ENCODE assay signal across 10 cellular contexts in genomic region chr9:83935276-83935890, GRCh38. TPM values are rescaled to one million over a fixed set of nuclear protein-coding genes. Genes with fewer than 3 reads are reported as not detected.
DNase-seq lines count a peak whose midpoint lies in the region; ATAC-seq and TF ChIP-seq lines count a peak whose summit lies in the region.
"Had no signal": no experiment of that assay in that cellular context is flagged by ENCODE, and none has a peak within 500 bp of the region (broad histone marks: within the 10 kb centered on the region; RNA-seq: fewer than 3 reads in every experiment).

No MANE protein-coding gene starts in this region.

- no peak for DNase-seq in H9
- peak; percentile 63 for DNase-seq in PC-3
- peak; percentile 24 for DNase-seq in epithelial cell of prostate (ENCODE audit: low read depth, low spot score)
- no peak for DNase-seq in gastrocnemius medialis
- DNase-seq in inferior parietal cortex (ENCODE audit: extremely low spot score), result no peak
- no peak for DNase-seq in activated T-cell treated with anti-CD3 and anti-CD28 coated beads, Interleukin-2, amount 50 U/mL, for 24 hours
- DNase-seq in activated CD4-positive, alpha-beta T cell treated with anti-CD3 and anti-CD28 coated beads for 48 hours, result no peak
- DNase-seq: cerebellar nuclear complex; stimulated activated naive CD8-positive, alpha-beta T cell treated with anti-CD3 and anti-CD28 coated beads, Interleukin-15, amount 100 ng/mL, for 72 hours had no signal

- H3K9me2 ChIP-seq in PC-3 (replicated peaks; ENCODE audit: low read length), result no peaks in the 10 kb centered on the region

- no peak overlapping the region for H3K23ac ChIP-seq in H9 (ENCODE audit: insufficient read length, low read depth, low read length)

- H3K9ac ChIP-seq in H9 (ENCODE audit: extremely low read depth, insufficient read length, low read length) (no peak overlapping the region), PC-3 (ENCODE audit: low read length) (no peak overlapping the region)

- H3K79me2 ChIP-seq in H9 (ENCODE audit: insufficient read depth, low read length), result no peaks in the 10 kb centered on the region
- H3K79me2 ChIP-seq in PC-3 (ENCODE audit: low read length), result no peaks in the 10 kb centered on the region

- no CpG with 5 or more reads among the region's 3 CpGs for WGBS in H9 (ENCODE audit: extremely low coverage, insufficient read length, low lambda C conversion rate)

- H4K91ac ChIP-seq in H9 (ENCODE audit: insufficient read length, low read depth, low read length), result no peak overlapping the region

- no peak overlapping the region for H2BK5ac ChIP-seq in H9 (ENCODE audit: insufficient read length, low read length)

- H3K27ac Mint-ChIP-seq in H9, result 0 out of 7 replicates have a peak overlapping the region, but pooled peaks of 1 of the 3 experiments have one; percentile 28
- no peak overlapping the region for H3K27ac Mint-ChIP-seq in activated T-cell treated with anti-CD3 and anti-CD28 coated beads, Interleukin-2, amount 50 U/mL, for 24 hours
- H3K27ac Mint-ChIP-seq: stimulated activated naive CD8-positive, alpha-beta T cell treated with anti-CD3 and anti-CD28 coated beads, Interleukin-15, amount 100 ng/mL, for 72 hours had no signal

- H3K4me2 ChIP-seq in H9 (ENCODE audit: insufficient read depth, insufficient read length, low read length), result no peak overlapping the region
- peak overlapping the region; percentile 41; the same call in 1 of the 2 replicates for H3K4me2 ChIP-seq in PC-3 (ENCODE audit: low read length)

- no peak overlapping the region for H2AK5ac ChIP-seq in H9 (ENCODE audit: insufficient read length, low read length)

- H3K18ac ChIP-seq in H9 (ENCODE audit: insufficient read length, low read depth, low read length), result no peak overlapping the region

- in situ Hi-C loops in gastrocnemius medialis (cut with MboI; ENCODE audit: low sequenced_read_pairs in 4 of 4), result loop anchor here (5.0 to 10.0 kb wide), 5 partner anchors 237 to 382 kb away; no protein-coding TSS in a partner anchor

- no peaks in the 10 kb centered on the region for H3K36me3 ChIP-seq in PC-3 (ENCODE audit: low read depth, low read length)
- peaks cover 0 to 13% of the 10 kb centered on the region in 2 donors for H3K36me3 ChIP-seq in gastrocnemius medialis

- no peaks in the 10 kb centered on the region for H3K79me1 ChIP-seq in H9 (ENCODE audit: insufficient read depth, low read depth, low read length, poor library complexity, severe bottlenecking)

- no peaks in the 10 kb centered on the region for H3K23me2 ChIP-seq in H9 (ENCODE audit: insufficient read length, low read depth, low read length, poor library complexity, severe bottlenecking)

- H4K8ac ChIP-seq in H9 (replicated peaks; ENCODE audit: insufficient read length, low read depth, low read length), result no peak overlapping the region

- no peak overlapping the region for H3K14ac ChIP-seq in H9 (ENCODE audit: insufficient read depth, low read length)

- H3F3A ChIP-seq in PC-3 (ENCODE audit: low read length, unreplicated experiment), result peaks cover 5% of the 10 kb centered on the region

- H2AFZ ChIP-seq in H9 (ENCODE audit: low read length) (no peak overlapping the region), PC-3 (ENCODE audit: low read length) (no peak overlapping the region)

- POLR2A ChIA-PET in PC-3 (lab: Charles Lee; ENCODE audit: unreplicated experiment), result interaction anchor here (0.6 to 0.7 kb wide), 2 partner anchors 15 to 27 kb away, joined by 4 to 7 read pairs; no protein-coding TSS in a partner anchor

- no peak overlapping the region for H4K5ac ChIP-seq in H9 (ENCODE audit: insufficient read length, low read depth, low read length)

- no peak overlapping the region for H3K27ac ChIP-seq in H9 (ENCODE audit: insufficient read length, low read depth, low read length)
- no peak overlapping the region for H3K27ac ChIP-seq in PC-3 (ENCODE audit: low read length)
- peak overlapping the region; percentile 88 for H3K27ac ChIP-seq in epithelial cell of prostate
- peak overlapping the region in 2 of 4 donors; percentile 10 to 35 for H3K27ac ChIP-seq in gastrocnemius medialis

- CTCF ChIA-PET in PC-3 (lab: Charles Lee), result no interaction called here

- TF ChIP-seq POLR2A in gastrocnemius medialis (IDR thresholded peaks at IDR 0.05), result no peak

- H3K27me3 ChIP-seq in H9 (ENCODE audit: insufficient read depth, low read length) (no peaks in the 10 kb centered on the region), PC-3 (ENCODE audit: low read length) (no peaks in the 10 kb centered on the region), gastrocnemius medialis (no peaks in the 10 kb centered on the region)

- no peak overlapping the region for H3K56ac ChIP-seq in H9 (ENCODE audit: insufficient read length, low read depth, low read length)

- H2BK12ac ChIP-seq in H9 (ENCODE audit: insufficient read length, low read depth, low read length), result peak overlapping the region; percentile 8

- H3T11ph ChIP-seq in H9 (ENCODE audit: low read length), result no peak overlapping the region

- no peak overlapping the region for H3K4me3 Mint-ChIP-seq in H9
- H3K4me3 Mint-ChIP-seq in activated T-cell treated with anti-CD3 and anti-CD28 coated beads, Interleukin-2, amount 50 U/mL, for 24 hours, result no peak overlapping the region
- H3K4me3 Mint-ChIP-seq: stimulated activated naive CD8-positive, alpha-beta T cell treated with anti-CD3 and anti-CD28 coated beads, Interleukin-15, amount 100 ng/mL, for 72 hours had no signal

- H4K20me1 ChIP-seq in H9 (ENCODE audit: control insufficient read depth, insufficient read depth, insufficient read length) (no peaks in the 10 kb centered on the region), PC-3 (ENCODE audit: low read length) (no peaks in the 10 kb centered on the region)

- H3K4me3 ChIP-seq in PC-3 (ENCODE audit: low read length), result no peak overlapping the region
- no peak overlapping the region for H3K4me3 ChIP-seq in gastrocnemius medialis

- H3K4ac ChIP-seq in H9 (ENCODE audit: low read depth, low read length), result no peak overlapping the region

- no peaks in the 10 kb centered on the region; a peak in 1 of 7 replicates for H3K36me3 Mint-ChIP-seq in H9 (ENCODE audit: insufficient read depth in 1 of 3, low read depth in 3 of 3)
- H3K36me3 Mint-ChIP-seq in activated T-cell treated with anti-CD3 and anti-CD28 coated beads, Interleukin-2, amount 50 U/mL, for 24 hours (ENCODE audit: low read depth), result peaks cover 25% of the 10 kb centered on the region

- H2BK15ac ChIP-seq in H9 (ENCODE audit: low read depth, low read length), result no peak overlapping the region

- H2BK20ac ChIP-seq in H9 (ENCODE audit: low read depth, low read length, poor library complexity, severe bottlenecking), result no peak overlapping the region

- no peaks in the 10 kb centered on the region for H3K9me3 ChIP-seq in H9 (ENCODE audit: control insufficient read depth, low read depth, low read length)
- no peaks in the 10 kb centered on the region for H3K9me3 ChIP-seq in PC-3 (ENCODE audit: low read length)
- H3K9me3 ChIP-seq in gastrocnemius medialis, result no peaks in the 10 kb centered on the region

- no peaks in the 10 kb centered on the region for H3K9me3 Mint-ChIP-seq in H9
- no peaks in the 10 kb centered on the region for H3K9me3 Mint-ChIP-seq in activated T-cell treated with anti-CD3 and anti-CD28 coated beads, Interleukin-2, amount 50 U/mL, for 24 hours
- H3K9me3 Mint-ChIP-seq: stimulated activated naive CD8-positive, alpha-beta T cell treated with anti-CD3 and anti-CD28 coated beads, Interleukin-15, amount 100 ng/mL, for 72 hours had no signal

- no peaks in the 10 kb centered on the region for H3K27me3 Mint-ChIP-seq in H9 (ENCODE audit: low read depth)
- no peaks in the 10 kb centered on the region for H3K27me3 Mint-ChIP-seq in activated T-cell treated with anti-CD3 and anti-CD28 coated beads, Interleukin-2, amount 50 U/mL, for 24 hours
- H3K27me3 Mint-ChIP-seq: stimulated activated naive CD8-positive, alpha-beta T cell treated with anti-CD3 and anti-CD28 coated beads, Interleukin-15, amount 100 ng/mL, for 72 hours had no signal

- no peak overlapping the region for H2BK120ac ChIP-seq in H9 (ENCODE audit: low read depth, low read length, poor library complexity, severe bottlenecking)

- ATAC-seq in PC-3 (peak; percentile 56), gastrocnemius medialis (peak; percentile 66 to 70), GM21619 (IDR thresholded peaks at IDR 0.05; ENCODE audit: unreplicated experiment) (no peak)
- ATAC-seq: stimulated activated naive CD8-positive, alpha-beta T cell treated with anti-CD3 and anti-CD28 coated beads, Interleukin-15, amount 100 ng/mL, for 72 hours had no signal

- TF ChIP-seq CTCF in H9 (conservative IDR thresholded peaks at IDR 0.05), result no peak
- TF ChIP-seq CTCF in PC-3 (conservative IDR thresholded peaks at IDR 0.05; ENCODE audit: low read depth, low read length), result no peak
- TF ChIP-seq CTCF in gastrocnemius medialis (IDR thresholded peaks at IDR 0.05 in 4 of 5, conservative IDR thresholded peaks at IDR 0.05 in 1 of 5), result no peak

- H3K4me1 ChIP-seq in H9 (ENCODE audit: insufficient read depth, low read length), result no peaks in the 10 kb centered on the region
- peaks cover 20% of the 10 kb centered on the region for H3K4me1 ChIP-seq in PC-3 (ENCODE audit: insufficient read depth, low read length)
- H3K4me1 ChIP-seq in gastrocnemius medialis, result peaks cover 20 to 29% of the 10 kb centered on the region in 2 donors

- no TSS peak for BruUV-seq in PC-3 (replicated peaks; lab: Mats Ljungman, UMichigan)

- peaks cover 12 to 19% of the 10 kb centered on the region in 2 experiments for H3K4me1 Mint-ChIP-seq in H9
- H3K4me1 Mint-ChIP-seq in activated T-cell treated with anti-CD3 and anti-CD28 coated beads, Interleukin-2, amount 50 U/mL, for 24 hours (ENCODE audit: low read depth), result peaks cover 8% of the 10 kb centered on the region

- intact Hi-C loops in PC-3 (cut with micrococcal nuclease), result loop anchor here (2.0 to 5.0 kb wide), 2 partner anchors 15 to 47 kb away; partner anchors contain the start of genes HNRNPK, KIF27 and RMI1
- intact Hi-C loops in gastrocnemius medialis (cut with DNase I; ENCODE audit: low total_unique reads), result loop anchor here (10.0 kb wide), 1 partner anchor 129 kb away; no protein-coding TSS in a partner anchor

RNA-seq across cellular contexts. Expression of gene KIF27, which starts 14.2 kb away (rescaled TPM):
- 2.9 TPM in 2 replicates for total RNA-seq in H9 (2021)
- 2.2 and 3.2 TPM in 2 replicates for total RNA-seq in PC-3 (2014; rRNA removed)
- total RNA-seq in gastrocnemius medialis, result 1 to 10 TPM; 1.7 to 4.1 (median 2.2) TPM

RNA-seq across cellular contexts. Expression of gene HNRNPK, which starts 44.6 kb away (rescaled TPM):
- total RNA-seq in H9 (2021) (790 and 802 TPM in 2 replicates), PC-3 (2014; rRNA removed) (550 and 583 TPM in 2 replicates), gastrocnemius medialis (100 to 1,000 TPM; 313 to 390 (median 349) TPM)

RNA-seq across cellular contexts. Expression of gene RMI1, which starts 45.2 kb away (rescaled TPM):
- 21.8 and 22.4 TPM in 2 replicates for total RNA-seq in H9 (2021)
- 5.0 and 6.2 TPM in 2 replicates for total RNA-seq in PC-3 (2014; rRNA removed)
- total RNA-seq in gastrocnemius medialis, result 1 to 10 TPM; 2.8 to 3.9 (median 3.6) TPM

Comparison
In these comparisons a context has a peak if more than half of its experiments do, and no peak if none do; other contexts are left out.
1. DNase-seq: peak in PC-3 (single experiment) and epithelial cell of prostate (single experiment); none in H9 (single experiment), gastrocnemius medialis (0 of 2), inferior parietal cortex (single experiment), activated T-cell treated with anti-CD3 and anti-CD28 coated beads, Interleukin-2, amount 50 U/mL, for 24 hours (single experiment) and activated CD4-positive, alpha-beta T cell treated with anti-CD3 and anti-CD28 coated beads for 48 hours (single experiment).